21 cellular contexts compared by ENCODE assay signal in genomic region chr1:245375789-245376188, GRCh38.
"Had no signal": no experiment of that assay in that cellular context is flagged by ENCODE, and none has a peak within 500 bp of the region (broad histone marks: within the 10 kb centered on the region; RNA-seq: fewer than 3 reads in every experiment).

No MANE protein-coding gene starts in this region.

- H3K27me3 Mint-ChIP-seq: activated CD4-positive, alpha-beta memory T cell treated with anti-CD3 and anti-CD28 coated beads, Interleukin-2, amount 10 ng/mL, durations not matched to agents 7 days and 5 days; activated naive CD8-positive, alpha-beta T cell treated with anti-CD3 and anti-CD28 coated beads for 36 hours; T-cell had no signal

- H3K4me1 ChIP-seq: prostate gland, right lobe of liver, upper lobe of right lung had no signal

- H3K36me3 Mint-ChIP-seq: activated naive CD8-positive, alpha-beta T cell treated with anti-CD3 and anti-CD28 coated beads for 36 hours; T-cell had no signal

- H3K4me3 Mint-ChIP-seq: activated CD4-positive, alpha-beta memory T cell treated with anti-CD3 and anti-CD28 coated beads, Interleukin-2, amount 10 ng/mL, durations not matched to agents 7 days and 5 days; activated naive CD8-positive, alpha-beta T cell treated with anti-CD3 and anti-CD28 coated beads for 36 hours; activated T-cell treated with anti-CD3 and anti-CD28 coated beads, Interleukin-2, amount 50 U/mL, for 72 hours; endodermal cell; T-cell had no signal

- H3K27ac ChIP-seq: dorsolateral prefrontal cortex, prostate gland, right lobe of liver, upper lobe of right lung, VCaP had no signal

- H3K27ac Mint-ChIP-seq: activated CD4-positive, alpha-beta memory T cell treated with anti-CD3 and anti-CD28 coated beads, Interleukin-2, amount 10 ng/mL, durations not matched to agents 7 days and 5 days; activated naive CD8-positive, alpha-beta T cell treated with anti-CD3 and anti-CD28 coated beads for 36 hours; activated T-cell treated with anti-CD3 and anti-CD28 coated beads, Interleukin-2, amount 50 U/mL, for 72 hours; endodermal cell; T-cell had no signal

- H3K4me1 Mint-ChIP-seq: activated CD4-positive, alpha-beta memory T cell treated with anti-CD3 and anti-CD28 coated beads, Interleukin-2, amount 10 ng/mL, durations not matched to agents 7 days and 5 days had no signal

- H3K27me3 ChIP-seq: dorsolateral prefrontal cortex, right lobe of liver, upper lobe of right lung had no signal

- DNase-seq: activated CD4-positive, alpha-beta memory T cell treated with anti-CD3 and anti-CD28 coated beads, Interleukin-2, amount 10 ng/mL, durations not matched to agents 7 days and 5 days; activated CD8-positive, alpha-beta memory T cell treated with anti-CD3 and anti-CD28 coated beads, Interleukin-2, amount 50 U/mL, for 4 hours; activated gamma-delta T cell; activated naive CD8-positive, alpha-beta T cell treated with anti-CD3 and anti-CD28 coated beads for 36 hours; anterior cingulate cortex; dorsolateral prefrontal cortex; endodermal cell; islet precursor cell; midbrain; right lobe of liver; stimulated activated CD4-positive, alpha-beta T cell treated with anti-CD3 and anti-CD28 coated beads, Interleukin-4, amount 100 ng/mL, for 4 hours; stimulated activated CD8-positive, alpha-beta memory T cell treated with anti-CD3 and anti-CD28 coated beads, Interleukin-4, amount 100 ng/mL, for 48 hours; stimulated activated naive CD4-positive, alpha-beta T cell treated with Interleukin-2 at 50 U/mL for 16 hours; T-cell; T-helper 9 cell; upper lobe of right lung had no signal

- H3K4me3 ChIP-seq: dorsolateral prefrontal cortex, lung, prostate gland, right lobe of liver, smooth muscle cell, upper lobe of right lung had no signal

- H3K9me3 ChIP-seq: prostate gland, right lobe of liver, upper lobe of right lung had no signal

- H3K36me3 ChIP-seq: prostate gland, right lobe of liver, upper lobe of right lung had no signal

- ATAC-seq: right lobe of liver, T-cell, upper lobe of right lung had no signal

- H3K9me3 Mint-ChIP-seq: activated CD4-positive, alpha-beta memory T cell treated with anti-CD3 and anti-CD28 coated beads, Interleukin-2, amount 10 ng/mL, durations not matched to agents 7 days and 5 days; activated naive CD8-positive, alpha-beta T cell treated with anti-CD3 and anti-CD28 coated beads for 36 hours; activated T-cell treated with anti-CD3 and anti-CD28 coated beads, Interleukin-2, amount 50 U/mL, for 72 hours; T-cell had no signal
